ENCODE assay signal across 28 cellular contexts in the genomic region with DNA sequence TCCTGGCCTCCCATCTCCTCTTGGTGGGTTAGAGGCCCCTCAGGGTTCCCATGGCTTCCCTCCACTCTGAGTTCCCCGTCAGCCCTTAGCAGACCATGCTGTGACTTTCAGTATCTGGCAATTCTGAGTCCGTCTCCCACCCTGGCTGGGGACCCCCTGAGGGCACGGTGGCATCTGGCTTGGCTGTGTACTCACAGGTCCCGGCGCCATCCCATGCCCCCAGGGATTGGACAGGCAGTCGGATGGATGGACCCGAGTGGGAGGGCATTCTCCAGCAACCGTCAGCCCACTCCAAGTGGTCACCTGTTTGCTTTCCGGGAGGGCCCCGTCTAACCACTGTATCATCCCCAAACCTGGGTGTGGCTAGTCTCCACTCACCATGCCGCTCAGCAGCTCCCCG. TPM values are rescaled to one million over a fixed set of nuclear protein-coding genes. Genes with fewer than 3 reads are reported as not detected.
"Had no signal": no experiment of that assay in that cellular context is flagged by ENCODE, and none has a peak within 500 bp of the region (broad histone marks: within the 10 kb centered on the region; RNA-seq: fewer than 3 reads in every experiment).

No MANE protein-coding gene starts in this region.

- H3K36me3 ChIP-seq: stomach, suprapubic skin, thoracic aorta, thyroid gland, tibial artery, tibial nerve, transverse colon, upper lobe of left lung, upper lobe of right lung, uterus, vagina had no signal

- H3K4me1 ChIP-seq: stomach, suprapubic skin, testis, tibial artery, tibial nerve, transverse colon, upper lobe of right lung, uterus, vagina had no signal

- H3K27me3 ChIP-seq: suprapubic skin, testis, thyroid gland, tibial artery, tibial nerve, transverse colon, upper lobe of left lung, upper lobe of right lung, uterus, vagina had no signal

- ATAC-seq: stimulated activated effector memory CD8-positive, alpha-beta T cell treated with anti-CD3 and anti-CD28 coated beads, Interleukin-12 subunit alpha, Interleukin-12 subunit beta, amount 100 ng/mL, for 72 hours; stimulated activated memory B cell treated with anti-CD40 and anti-IgM and Interleukin-4, amounts not matched to agents 10 μg/mL and 1 μg/mL and 100 μg/mL, for 72 hours; stimulated activated naive B cell treated with anti-CD40 and anti-IgM and Interleukin-4, amounts not matched to agents 10 μg/mL and 1 μg/mL and 100 μg/mL, for 72 hours; stimulated activated naive CD8-positive, alpha-beta T cell treated with anti-CD3 and anti-CD28 coated beads, Interleukin-15, amount 100 ng/mL, for 72 hours; stimulated activated naive CD8-positive, alpha-beta T cell treated with anti-CD3 and anti-CD28 coated beads, Interleukin-15, Interleukin-2, amounts not matched to agents 100 U/mL and 50 U/mL, for 24 hours; upper lobe of right lung had no signal

- H3K27ac ChIP-seq: stomach, suprapubic skin, testis, thoracic aorta, thyroid gland, tibial artery, tibial nerve, transverse colon, upper lobe of left lung, upper lobe of right lung, uterus, vagina had no signal

- H3K4me3 ChIP-seq: stomach, suprapubic skin, testis, thoracic aorta, thyroid gland, tibial artery, tibial nerve, transverse colon, upper lobe of left lung, upper lobe of right lung, uterus, vagina had no signal

- H3K9me3 ChIP-seq: stomach, suprapubic skin, testis, thoracic aorta, thyroid gland, tibial artery, tibial nerve, transverse colon, upper lobe of left lung, upper lobe of right lung, uterus, vagina had no signal

- FAIRE-seq: urothelium cell line had no signal

- DNase-seq: stimulated activated CD4-positive, alpha-beta T cell treated with anti-CD3 and anti-CD28 coated beads, Interleukin-2, amount 100 ng/mL, for 48 hours; stimulated activated CD4-positive, alpha-beta T cell treated with anti-CD3 and anti-CD28 coated beads, Interleukin-4, amount 100 ng/mL, for 1 hour; stimulated activated CD4-positive, alpha-beta T cell treated with anti-CD3 and anti-CD28 coated beads, Interleukin-4, amount 100 ng/mL, for 24 hours; stimulated activated CD4-positive, alpha-beta T cell treated with anti-CD3 and anti-CD28 coated beads, Interleukin-4, amount 100 ng/mL, for 4 hours; stimulated activated naive B cell treated with anti-CD40 and anti-IgM and Interleukin-4, amounts not matched to agents 10 μg/mL and 1 μg/mL and 100 μg/mL, for 72 hours; stimulated activated naive CD4-positive, alpha-beta T cell; stimulated activated naive CD4-positive, alpha-beta T cell treated with Interleukin-2 at 50 U/mL for 16 hours; stimulated activated naive CD8-positive, alpha-beta T cell treated with anti-CD3 and anti-CD28 coated beads, Interleukin-15, amount 100 ng/mL, for 72 hours; stimulated activated naive CD8-positive, alpha-beta T cell treated with anti-CD3 and anti-CD28 coated beads, Interleukin-15, Interleukin-2, amounts not matched to agents 100 U/mL and 50 U/mL, for 24 hours; stomach; substantia nigra; testis; thyroid gland; tibial artery; transverse colon; trophoblast cell; upper lobe of right lung; uterus had no signal

RNA-seq across cellular contexts. Expression of gene USH1C, which starts 43.5 kb away (rescaled TPM):
- total RNA-seq: suprapubic skin, tibial nerve, upper lobe of right lung, vagina had no signal

RNA-seq across cellular contexts. Expression of gene OTOG, which starts 46.4 kb away (rescaled TPM):
- total RNA-seq: stomach, subcutaneous adipose tissue, suprapubic skin, thoracic aorta, thyroid gland, tibial nerve, transverse colon, upper lobe of left lung, upper lobe of right lung, vagina had no signal
- polyA plus RNA-seq: stomach, urinary bladder had no signal
